In genomic region chr2:101829018-101829396, GRCh38 we compare ENCODE assay signal across 1 cellular context.
TF ChIP-seq lines count a peak whose summit lies in the region.

No MANE protein-coding gene starts in this region.

TF ChIP-seq in A549, 52 proteins besides CTCF, POLR2A, EP300 and RAD21 (continued from another document):
- TF ChIP-seq HMGXB4 (CRISPR knock-in tag; IDR thresholded peaks at IDR 0.05; ENCODE audit: borderline replicate concordance): no peak
- TF ChIP-seq RARB (CRISPR knock-in tag; IDR thresholded peaks at IDR 0.05): no peak
- no peak for TF ChIP-seq JUN (IDR thresholded peaks at IDR 0.05)
- TF ChIP-seq NPAS2 (CRISPR knock-in tag; IDR thresholded peaks at IDR 0.05; ENCODE audit: borderline replicate concordance): no peak
- no peak for TF ChIP-seq BHLHE40 (IDR thresholded peaks at IDR 0.05; ENCODE audit: low read depth, low read length)
- TF ChIP-seq EHMT2 (IDR thresholded peaks at IDR 0.05; ENCODE audit: low read depth): no peak
- no peak for TF ChIP-seq HDAC2 (IDR thresholded peaks at IDR 0.05)
- no peak for TF ChIP-seq NFE2L2 (conservative IDR thresholded peaks at IDR 0.05; ENCODE audit: low read length)
- TF ChIP-seq HOXA7 (CRISPR knock-in tag; IDR thresholded peaks at IDR 0.05): no peak
- TF ChIP-seq CEBPB (IDR thresholded peaks at IDR 0.05): no peak
- no peak for TF ChIP-seq ESRRA (IDR thresholded peaks at IDR 0.05; ENCODE audit: borderline replicate concordance, low read length)
- no peak for TF ChIP-seq TFCP2L1 (CRISPR knock-in tag; IDR thresholded peaks at IDR 0.05)
- TF ChIP-seq CBX2 (IDR thresholded peaks at IDR 0.05; ENCODE audit: borderline replicate concordance, low read depth): no peak
- no peak for TF ChIP-seq MAFK (IDR thresholded peaks at IDR 0.05; ENCODE audit: partially characterized antibody)
- no peak for TF ChIP-seq SMC3 (IDR thresholded peaks at IDR 0.05)
